In the genomic region with DNA sequence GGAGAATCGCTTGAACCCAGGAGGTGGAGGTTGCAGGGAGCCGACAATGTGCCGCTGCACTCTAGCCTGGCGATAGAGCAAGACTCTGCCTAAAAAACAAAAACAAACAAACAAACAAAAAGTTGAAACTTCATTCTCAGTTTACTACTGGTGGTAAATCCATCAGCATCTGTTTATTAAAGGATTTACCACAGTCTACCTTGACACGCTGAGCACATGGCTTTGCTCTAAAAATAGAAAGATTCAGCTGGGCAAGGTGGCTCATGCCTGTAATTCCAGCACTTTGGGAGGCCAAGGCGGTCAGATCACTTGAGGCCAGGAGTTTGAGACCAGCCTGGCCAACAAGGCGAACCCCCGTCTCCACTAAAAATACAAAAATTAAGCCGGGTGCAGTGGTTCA, we compare ENCODE assay signal across 16 cellular contexts.
"Had no signal": no experiment of that assay in that cellular context is flagged by ENCODE, and none has a peak within 500 bp of the region (broad histone marks: within the 10 kb centered on the region; RNA-seq: fewer than 3 reads in every experiment).

No MANE protein-coding gene starts in this region.

- H3K4me1 ChIP-seq: vagina had no signal

- H3K4me3 ChIP-seq: cardiac muscle cell, esophagus muscularis mucosa, right atrium auricular region, tibial nerve, vagina had no signal

- DNase-seq: activated CD4-positive, alpha-beta T cell treated with anti-CD3 and anti-CD28 coated beads for 1 hour; activated CD4-positive, alpha-beta T cell treated with anti-CD3 and anti-CD28 coated beads, Interleukin-2, amount 50 U/mL, for 4 hours; activated naive CD4-positive, alpha-beta T cell treated with anti-CD3 and anti-CD28 coated beads for 36 hours; activated T-cell treated with anti-CD3 and anti-CD28 coated beads for 4 hours; foreskin fibroblast; left ventricle myocardium superior; stimulated activated CD4-positive, alpha-beta T cell treated with anti-CD3 and anti-CD28 coated beads, Interleukin-4, amount 100 ng/mL, for 24 hours; stimulated activated naive CD4-positive, alpha-beta T cell treated with Interleukin-2 at 50 U/mL for 16 hours; substantia nigra had no signal

- H3K9me3 ChIP-seq: esophagus muscularis mucosa, right atrium auricular region, tibial nerve, vagina had no signal

- H3K27ac ChIP-seq: esophagus muscularis mucosa, vagina, VCaP had no signal

- ATAC-seq: left ventricle myocardium superior; natural killer cell treated with Interleukin-12 subunit alpha and Interleukin-12 subunit beta and Interleukin-15 and Interleukin-18, amount 100 ng/mL, for 72 hours had no signal

- H3K36me3 ChIP-seq: cardiac muscle cell, esophagus muscularis mucosa, right atrium auricular region, tibial nerve, vagina had no signal

- H3K27me3 ChIP-seq: cardiac muscle cell, esophagus muscularis mucosa, right atrium auricular region, tibial nerve, vagina had no signal
